Comparison of ENCODE assay signal across 8 cellular contexts in genomic region chr13:24271231-24271610, GRCh38. TPM values are rescaled to one million over a fixed set of nuclear protein-coding genes. Genes with fewer than 3 reads are reported as not detected.
DNase-seq lines count a peak whose midpoint lies in the region; ATAC-seq and TF ChIP-seq lines count a peak whose summit lies in the region.

No MANE protein-coding gene starts in this region.

- H3K9me3 Mint-ChIP-seq in activated naive CD4-positive, alpha-beta T cell treated with anti-CD3 and anti-CD28 coated beads, Interleukin-2, amount 50 U/mL, for 24 hours = peaks cover 6% of the 10 kb centered on the region

- no peaks in the 10 kb centered on the region for H4K20me1 ChIP-seq in mammary epithelial cell (ENCODE audit: insufficient read depth, low read length)

- H3K27me3 ChIP-seq in mammary epithelial cell (ENCODE audit: insufficient read depth, low read length) (no peaks in the 10 kb centered on the region), muscle layer of duodenum (ENCODE audit: low read depth, low read length) (no peaks in the 10 kb centered on the region), upper lobe of left lung (no peaks in the 10 kb centered on the region)

- H3K9ac ChIP-seq in mammary epithelial cell (ENCODE audit: insufficient read depth, low read length) = no peak overlapping the region

- H3K4me3 ChIP-seq in mammary epithelial cell (replicated peaks in 1 of 3; ENCODE audit: insufficient read depth in 1 of 3, low read depth in 2 of 3, low read length in 3 of 3) (no peak overlapping the region), muscle layer of duodenum (ENCODE audit: low read depth in 1 of 2, low read length in 2 of 2) (peak overlapping the region; percentile 52 to 70), upper lobe of left lung (peak overlapping the region in 3 of 4 donors; percentile 34 to 49 (median 48))

- H3K36me3 ChIP-seq in mammary epithelial cell (ENCODE audit: insufficient read depth, low read length) = no peaks in the 10 kb centered on the region
- H3K36me3 ChIP-seq in muscle layer of duodenum (ENCODE audit: control insufficient read depth in 1 of 2, insufficient read depth in 2 of 2, low read length in 2 of 2) = no peaks in the 10 kb centered on the region
- H3K36me3 ChIP-seq in upper lobe of left lung = no peaks in the 10 kb centered on the region

- 93% methylated on average over 1 of the region's 1 CpG for WGBS in mammary epithelial cell (ENCODE audit: low coverage, missing lambda C conversion rate)
- WGBS in upper lobe of left lung, 2 donors = 17 to 20% methylated on average over 1 of the region's 1 CpG

- H3K4me2 ChIP-seq in mammary epithelial cell (ENCODE audit: insufficient read depth, low read depth, low read length) = no peak overlapping the region

- H3K36me3 Mint-ChIP-seq in activated naive CD4-positive, alpha-beta T cell treated with anti-CD3 and anti-CD28 coated beads, Interleukin-2, amount 50 U/mL, for 24 hours = peaks cover 16% of the 10 kb centered on the region

- peaks cover 93% of the 10 kb centered on the region for H3K4me1 Mint-ChIP-seq in activated naive CD4-positive, alpha-beta T cell treated with anti-CD3 and anti-CD28 coated beads, Interleukin-2, amount 50 U/mL, for 24 hours

- ATAC-seq in upper lobe of left lung (ENCODE audit: low FRiP score in 2 of 2) (no peak), HG03571 (IDR thresholded peaks at IDR 0.05; ENCODE audit: unreplicated experiment) (no peak)

- TF ChIP-seq CTCF in mammary epithelial cell (conservative IDR thresholded peaks at IDR 0.05 in 1 of 2, IDR thresholded peaks at IDR 0.05 in 1 of 2; ENCODE audit: extremely low read depth in 1 of 2, insufficient read depth in 1 of 2, low read depth in 1 of 2, low read length in 2 of 2) (no peak), upper lobe of left lung (IDR thresholded peaks at IDR 0.05) (no peak), GM10266 (IDR thresholded peaks at IDR 0.05; ENCODE audit: control insufficient read depth, insufficient read depth, low read depth, missing control alignments) (no peak)

- H3K27me3 Mint-ChIP-seq in activated naive CD4-positive, alpha-beta T cell treated with anti-CD3 and anti-CD28 coated beads, Interleukin-2, amount 50 U/mL, for 24 hours = no peaks in the 10 kb centered on the region

- BruUV-seq in mammary epithelial cell (replicated peaks; lab: Mats Ljungman, UMichigan) = no TSS peak

- no peak overlapping the region for H3K27ac ChIP-seq in mammary epithelial cell (ENCODE audit: insufficient read depth, low read depth, low read length)
- H3K27ac ChIP-seq in muscle layer of duodenum (ENCODE audit: low read length) = peak overlapping the region; percentile 88
- peak overlapping the region; percentile 85 to 97 (median 89) for H3K27ac ChIP-seq in upper lobe of left lung

- no peaks in the 10 kb centered on the region for H3K9me3 ChIP-seq in mammary epithelial cell (replicated peaks; ENCODE audit: insufficient read depth, low read length)
- H3K9me3 ChIP-seq in muscle layer of duodenum (ENCODE audit: control insufficient read depth in 1 of 2, low read length in 2 of 2) = no peaks in the 10 kb centered on the region
- H3K9me3 ChIP-seq in upper lobe of left lung = no peaks in the 10 kb centered on the region

- H3K27ac Mint-ChIP-seq in activated naive CD4-positive, alpha-beta T cell treated with anti-CD3 and anti-CD28 coated beads, Interleukin-2, amount 50 U/mL, for 24 hours = peak overlapping the region; percentile 98

- TF ChIP-seq POLR2A in upper lobe of left lung (IDR thresholded peaks at IDR 0.05) = no peak

- no peak for TF ChIP-seq EP300 in upper lobe of left lung (IDR thresholded peaks at IDR 0.05)

- H3K4me3 Mint-ChIP-seq in activated naive CD4-positive, alpha-beta T cell treated with anti-CD3 and anti-CD28 coated beads, Interleukin-2, amount 50 U/mL, for 24 hours = peak overlapping the region; percentile 90

- no peak for DNase-seq in activated naive CD4-positive, alpha-beta T cell (lab: John Stamatoyannopoulos, UW)
- DNase-seq in mammary epithelial cell (no peak), upper lobe of left lung (no peak), GM10266 (ENCODE audit: extremely low spot score) (no peak), NCI-H1930 (lab: John Stamatoyannopoulos, UW) (no peak)

- no peaks in the 10 kb centered on the region for H3K4me1 ChIP-seq in mammary epithelial cell (ENCODE audit: insufficient read depth, low read length)
- H3K4me1 ChIP-seq in muscle layer of duodenum (ENCODE audit: control insufficient read depth in 1 of 2, insufficient read depth in 2 of 2, low read length in 2 of 2) = peaks cover 19 to 36% of the 10 kb centered on the region in 2 donors
- peaks cover 46 to 68% (median 62%) of the 10 kb centered on the region in 4 donors for H3K4me1 ChIP-seq in upper lobe of left lung

- in situ Hi-C loops in mammary epithelial cell (cut with MboI; ENCODE audit: low sequenced_read_pairs in 2 of 2) = no loop called here

- dilution Hi-C loops in mammary epithelial cell (cut with HindIII; ENCODE audit: low sequenced_read_pairs) = loop anchor here (5.0 kb wide), 1 partner anchor 89 kb away; no protein-coding TSS in a partner anchor

- intact Hi-C loops in mammary epithelial cell (cut with micrococcal nuclease) = no loop called here

- CTCF ChIA-PET in mammary epithelial cell (lab: Charles Lee; ENCODE audit: low non-redundant PET) = no interaction called here

- H3K79me2 ChIP-seq in mammary epithelial cell (ENCODE audit: insufficient read depth, low read length) = no peaks in the 10 kb centered on the region

- H2AFZ ChIP-seq in mammary epithelial cell (ENCODE audit: low read depth, low read length) = peak overlapping the region; percentile 60

RNA-seq across cellular contexts. Expression of gene C1QTNF9, which starts 38.2 kb away (rescaled TPM):
- total RNA-seq in mammary epithelial cell (not detected), upper lobe of left lung (under 1 TPM in 2 of 6 donors, not detected in 4; 0.30 to 0.39 TPM)
- polyA plus RNA-seq in mammary epithelial cell = not detected
- not detected for polyA minus RNA-seq in mammary epithelial cell

Comparison
In these comparisons a context has a peak if more than half of its experiments do, and no peak if none do; other contexts are left out.
1. H3K4me3 ChIP-seq: peak in muscle layer of duodenum (2 of 2) and upper lobe of left lung (3 of 4); none in mammary epithelial cell (0 of 3).